ENCODE assay signal across 14 cellular contexts in the genomic region with DNA sequence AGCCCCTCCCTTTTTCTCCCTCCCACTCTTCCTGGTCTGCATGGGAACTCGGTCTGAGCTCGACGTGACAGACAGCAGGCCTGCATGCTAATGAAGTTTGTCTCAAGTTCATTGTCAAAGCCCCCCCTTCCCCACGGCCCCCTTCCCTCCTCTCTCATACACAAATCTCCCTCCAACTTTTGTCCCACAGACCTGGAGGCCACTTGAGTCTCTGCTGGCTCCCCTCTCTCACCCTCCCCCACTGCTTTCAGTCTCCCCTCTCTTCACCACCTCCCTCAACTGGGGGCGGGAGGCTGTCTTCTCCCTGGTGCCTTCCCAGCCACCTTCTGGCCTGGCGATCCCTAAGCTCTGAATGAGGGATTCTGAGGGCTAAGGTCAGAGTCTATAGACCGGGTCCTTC.
"Had no signal": no experiment of that assay in that cellular context is flagged by ENCODE, and none has a peak within 500 bp of the region (broad histone marks: within the 10 kb centered on the region; RNA-seq: fewer than 3 reads in every experiment).

No MANE protein-coding gene starts in this region.

- H3K36me3 ChIP-seq: thoracic aorta had no signal

- H3K4me3 Mint-ChIP-seq: activated B cell treated with CpG ODN at 0.5 μM for 24 hours; activated CD4-positive, alpha-beta T cell treated with anti-CD3 and anti-CD28 coated beads, Interleukin-2, amount 10 ng/mL, durations not matched to agents 24 days and 14 days; dendritic cell treated with granulocyte-macrophage colony-stimulating factor and Interleukin-4, amounts not matched to agents 40 ng/mL and 50 ng/mL, for 4 days; mesothelial cell of epicardium; T-helper 1 cell treated with Interleukin-12 subunit alpha and Interleukin-12 subunit beta and Interleukin-4 antibody, amounts not matched to agents 30 μg/mL and 1 μg/mL, for 36 hours had no signal

- H3K4me3 ChIP-seq: thoracic aorta had no signal

- H3K27ac Mint-ChIP-seq: activated B cell treated with CpG ODN at 0.5 μM for 24 hours; activated CD4-positive, alpha-beta T cell treated with anti-CD3 and anti-CD28 coated beads, Interleukin-2, amount 10 ng/mL, durations not matched to agents 24 days and 14 days; dendritic cell treated with granulocyte-macrophage colony-stimulating factor and Interleukin-4, amounts not matched to agents 40 ng/mL and 50 ng/mL, for 4 days; mesothelial cell of epicardium; stimulated activated naive CD8-positive, alpha-beta T cell treated with anti-CD3 and anti-CD28 coated beads, Interleukin-15, amount 100 ng/mL, for 72 hours; T-helper 1 cell treated with Interleukin-12 subunit alpha and Interleukin-12 subunit beta and Interleukin-4 antibody, amounts not matched to agents 30 μg/mL and 1 μg/mL, for 36 hours had no signal

- H3K9me3 Mint-ChIP-seq: activated B cell treated with CpG ODN at 0.5 μM for 24 hours; activated CD4-positive, alpha-beta T cell treated with anti-CD3 and anti-CD28 coated beads, Interleukin-2, amount 10 ng/mL, durations not matched to agents 24 days and 14 days; dendritic cell treated with granulocyte-macrophage colony-stimulating factor and Interleukin-4, amounts not matched to agents 40 ng/mL and 50 ng/mL, for 4 days; mesothelial cell of epicardium; stimulated activated naive CD8-positive, alpha-beta T cell treated with anti-CD3 and anti-CD28 coated beads, Interleukin-15, amount 100 ng/mL, for 72 hours; T-helper 1 cell treated with Interleukin-12 subunit alpha and Interleukin-12 subunit beta and Interleukin-4 antibody, amounts not matched to agents 30 μg/mL and 1 μg/mL, for 36 hours had no signal

- H3K36me3 Mint-ChIP-seq: mesothelial cell of epicardium had no signal

- H3K9me3 ChIP-seq: thoracic aorta had no signal

- DNase-seq: activated B cell treated with CpG ODN at 0.5 μM for 24 hours; activated CD4-positive, alpha-beta T cell treated with anti-CD3 and anti-CD28 coated beads, Interleukin-2, amount 10 ng/mL, durations not matched to agents 24 days and 14 days; activated naive CD4-positive, alpha-beta T cell treated with anti-CD3 and anti-CD28 coated beads, Interleukin-2, amount 50 U/mL, for 16 hours; activated T-cell treated with anti-CD3 and anti-CD28 coated beads for 4 hours; amniotic stem cell; cerebellar nuclear complex; retina; stimulated activated CD4-positive, alpha-beta T cell treated with anti-CD3 and anti-CD28 coated beads, Interleukin-15, amount 100 ng/mL, for 24 hours; stimulated activated CD4-positive, alpha-beta T cell treated with anti-CD3 and anti-CD28 coated beads, Interleukin-4, amount 100 ng/mL, for 24 hours; stimulated activated naive CD8-positive, alpha-beta T cell treated with anti-CD3 and anti-CD28 coated beads, Interleukin-15, amount 100 ng/mL, for 72 hours had no signal

- H3K27ac ChIP-seq: thoracic aorta had no signal
